Comparison of ENCODE assay signal across 15 cellular contexts in genomic region chr9:22098636-22099332, GRCh38.
DNase-seq lines count a peak whose midpoint lies in the region; ATAC-seq and TF ChIP-seq lines count a peak whose summit lies in the region.
"Had no signal": no experiment of that assay in that cellular context is flagged by ENCODE, and none has a peak within 500 bp of the region (broad histone marks: within the 10 kb centered on the region; RNA-seq: fewer than 3 reads in every experiment).

No MANE protein-coding gene starts in this region.

- intact Hi-C loops in Calu3 (cut with micrococcal nuclease; ENCODE audit: unreplicated experiment) = no loop called here
- intact Hi-C loops in prostate gland (cut with DNase I) = no loop called here
- intact Hi-C loops in activated T-helper 1 cell treated with anti-CD3 and anti-CD28 coated beads, Interleukin-12 subunit alpha, Interleukin-12 subunit beta, Interleukin-2, Interleukin-4 antibody, amounts not matched to agents 30 ng/mL and 10 ng/mL and 1 ng/mL, durations not matched to agents 14 hours and 24 hours and 36 hours (cut with micrococcal nuclease) = no loop called here
- intact Hi-C loops in tibial artery (cut with DNase I; ENCODE audit: low total_unique reads) = no loop called here

- H3K4me3 Mint-ChIP-seq in Calu3 (ENCODE audit: low read depth, unreplicated experiment) = peak overlapping the region; percentile 7
- H3K4me3 Mint-ChIP-seq in activated T-helper 1 cell treated with anti-CD3 and anti-CD28 coated beads, Interleukin-12 subunit alpha, Interleukin-12 subunit beta, Interleukin-2, Interleukin-4 antibody, amounts not matched to agents 30 ng/mL and 10 ng/mL and 1 ng/mL, durations not matched to agents 14 hours and 24 hours and 36 hours = no peak overlapping the region
- H3K4me3 Mint-ChIP-seq: activated T-helper 17 cell treated with anti-CD3 and anti-CD28 coated beads, Interleukin-2, amount 50 U/mL, for 72 hours had no signal

- H3K27ac Mint-ChIP-seq in Calu3 (ENCODE audit: unreplicated experiment) = peak overlapping the region; percentile 64
- H3K27ac Mint-ChIP-seq in activated T-helper 1 cell treated with anti-CD3 and anti-CD28 coated beads, Interleukin-12 subunit alpha, Interleukin-12 subunit beta, Interleukin-2, Interleukin-4 antibody, amounts not matched to agents 30 ng/mL and 10 ng/mL and 1 ng/mL, durations not matched to agents 14 hours and 24 hours and 36 hours = no peak overlapping the region
- H3K27ac Mint-ChIP-seq: activated T-helper 17 cell treated with anti-CD3 and anti-CD28 coated beads, Interleukin-2, amount 50 U/mL, for 72 hours had no signal

- DNase-seq in Calu3 (no peak), adipocyte (ENCODE audit: low read depth) (no peak), prostate gland (ENCODE audit: low spot score) (no peak), tibial artery (no peak), RWPE1 (ENCODE audit: low spot score) (no peak)
- DNase-seq in activated T-helper 1 cell treated with anti-CD3 and anti-CD28 coated beads, Interleukin-12 subunit alpha, Interleukin-12 subunit beta, Interleukin-2, Interleukin-4 antibody, amounts not matched to agents 30 ng/mL and 10 ng/mL and 1 ng/mL, durations not matched to agents 14 hours and 24 hours and 36 hours (ENCODE audit: low spot score) = no peak
- DNase-seq: activated CD4-positive, alpha-beta T cell treated with anti-CD3 and anti-CD28 coated beads, Interleukin-2, amount 50 U/mL, for 48 hours; left cardiac atrium; NCI-H1694; NCI-H69; SHP77 treated with DMSO at 0.1 percent for 48 hours had no signal

- no TSS peak for BruUV-seq in Calu3 (replicated peaks; lab: Mats Ljungman, UMichigan)

- ATAC-seq in gastroesophageal sphincter (peak; percentile 46), HG03460 (IDR thresholded peaks at IDR 0.05; ENCODE audit: unreplicated experiment) (no peak)
- ATAC-seq: left cardiac atrium had no signal

- peaks cover 4% of the 10 kb centered on the region for H3K36me3 Mint-ChIP-seq in Calu3 (ENCODE audit: insufficient read depth, unreplicated experiment)
- H3K36me3 Mint-ChIP-seq in activated T-helper 1 cell treated with anti-CD3 and anti-CD28 coated beads, Interleukin-12 subunit alpha, Interleukin-12 subunit beta, Interleukin-2, Interleukin-4 antibody, amounts not matched to agents 30 ng/mL and 10 ng/mL and 1 ng/mL, durations not matched to agents 14 hours and 24 hours and 36 hours (ENCODE audit: low read depth) = peaks cover 4% of the 10 kb centered on the region

- TF ChIP-seq EP300 in gastroesophageal sphincter (IDR thresholded peaks at IDR 0.05) = no peak

- TF ChIP-seq CTCF in Calu3 (IDR thresholded peaks at IDR 0.05; ENCODE audit: unreplicated experiment) (no peak), gastroesophageal sphincter (IDR thresholded peaks at IDR 0.05) (no peak), prostate gland (IDR thresholded peaks at IDR 0.05) (no peak), tibial artery (IDR thresholded peaks at IDR 0.05) (no peak), RWPE1 (conservative IDR thresholded peaks at IDR 0.05; ENCODE audit: low read depth) (no peak)

- H3K27ac ChIP-seq in gastroesophageal sphincter (peak overlapping the region in 3 of 4 donors; percentile 25 to 30 (median 28)), prostate gland (peak overlapping the region; percentile 15 to 59), tibial artery (no peak overlapping the region), RWPE1 (no peak overlapping the region)

- H3K4me1 Mint-ChIP-seq in Calu3 (ENCODE audit: low read depth, unreplicated experiment) = peaks cover 38% of the 10 kb centered on the region
- peaks cover 35% of the 10 kb centered on the region for H3K4me1 Mint-ChIP-seq in activated T-helper 1 cell treated with anti-CD3 and anti-CD28 coated beads, Interleukin-12 subunit alpha, Interleukin-12 subunit beta, Interleukin-2, Interleukin-4 antibody, amounts not matched to agents 30 ng/mL and 10 ng/mL and 1 ng/mL, durations not matched to agents 14 hours and 24 hours and 36 hours (ENCODE audit: low read depth)

- no peaks in the 10 kb centered on the region for H3K27me3 Mint-ChIP-seq in Calu3 (ENCODE audit: unreplicated experiment)
- H3K27me3 Mint-ChIP-seq in activated T-helper 1 cell treated with anti-CD3 and anti-CD28 coated beads, Interleukin-12 subunit alpha, Interleukin-12 subunit beta, Interleukin-2, Interleukin-4 antibody, amounts not matched to agents 30 ng/mL and 10 ng/mL and 1 ng/mL, durations not matched to agents 14 hours and 24 hours and 36 hours (ENCODE audit: insufficient read depth) = peaks cover 27% of the 10 kb centered on the region

- CTCF ChIA-PET in Calu3 (lab: Charles Lee) = no interaction called here
- CTCF ChIA-PET in RWPE1 (lab: Yijun Ruan, JAX) = no interaction called here

- no peak for TF ChIP-seq POLR2A in gastroesophageal sphincter (IDR thresholded peaks at IDR 0.05)
- no peak for TF ChIP-seq POLR2A in prostate gland (IDR thresholded peaks at IDR 0.05)

- no peaks in the 10 kb centered on the region for H3K9me3 Mint-ChIP-seq in Calu3 (ENCODE audit: low read depth, unreplicated experiment)
- H3K9me3 Mint-ChIP-seq in activated T-helper 1 cell treated with anti-CD3 and anti-CD28 coated beads, Interleukin-12 subunit alpha, Interleukin-12 subunit beta, Interleukin-2, Interleukin-4 antibody, amounts not matched to agents 30 ng/mL and 10 ng/mL and 1 ng/mL, durations not matched to agents 14 hours and 24 hours and 36 hours = no peaks in the 10 kb centered on the region
- H3K9me3 Mint-ChIP-seq: activated T-helper 17 cell treated with anti-CD3 and anti-CD28 coated beads, Interleukin-2, amount 50 U/mL, for 72 hours had no signal

- H3K4me3 ChIP-seq in adipocyte (ENCODE audit: low read length) = peak overlapping the region; percentile 17
- no peak overlapping the region for H3K4me3 ChIP-seq in gastroesophageal sphincter
- H3K4me3 ChIP-seq in prostate gland = no peak overlapping the region
- H3K4me3 ChIP-seq in tibial artery = no peak overlapping the region
- H3K4me3 ChIP-seq: skin epidermis had no signal

- H3K9ac ChIP-seq in adipocyte (ENCODE audit: low read length) = peak overlapping the region; percentile 63

- H3K9me3 ChIP-seq in adipocyte (ENCODE audit: control insufficient read depth, low read length) = no peaks in the 10 kb centered on the region
- H3K9me3 ChIP-seq in gastroesophageal sphincter = no peaks in the 10 kb centered on the region
- H3K9me3 ChIP-seq in prostate gland = no peaks in the 10 kb centered on the region
- H3K9me3 ChIP-seq in tibial artery = no peaks in the 10 kb centered on the region

- no peaks in the 10 kb centered on the region for H3K36me3 ChIP-seq in adipocyte (ENCODE audit: control insufficient read depth, insufficient read depth, low read length, severe bottlenecking)
- H3K36me3 ChIP-seq in gastroesophageal sphincter = no peaks in the 10 kb centered on the region
- H3K36me3 ChIP-seq in prostate gland = no peaks in the 10 kb centered on the region
- no peaks in the 10 kb centered on the region for H3K36me3 ChIP-seq in tibial artery

- WGBS in gastroesophageal sphincter (ENCODE audit: low coverage in 1 of 2), 2 donors = 57 to 64% methylated on average over 3 of the region's 3 CpGs
- 32% methylated on average over 3 of the region's 3 CpGs for WGBS in prostate gland

- POLR2A ChIA-PET in RWPE1 (lab: Yijun Ruan, JAX; ENCODE audit: low non-redundant PET) = no interaction called here

- H3K27me3 ChIP-seq in adipocyte (replicated peaks; ENCODE audit: control insufficient read depth, insufficient read depth, low read length) = no peaks in the 10 kb centered on the region
- no peaks in the 10 kb centered on the region for H3K27me3 ChIP-seq in gastroesophageal sphincter
- no peaks in the 10 kb centered on the region for H3K27me3 ChIP-seq in prostate gland (replicated peaks; ENCODE audit: insufficient read depth)
- H3K27me3 ChIP-seq in tibial artery = no peaks in the 10 kb centered on the region

- H3K4me1 ChIP-seq in adipocyte (ENCODE audit: control insufficient read depth, insufficient read depth, low read length) (peaks cover 49% of the 10 kb centered on the region), gastroesophageal sphincter (no peaks in the 10 kb centered on the region), prostate gland (replicated peaks) (peaks cover 4% of the 10 kb centered on the region), tibial artery (peaks cover 0 to 12% (median 4%) of the 10 kb centered on the region in 4 donors)

Comparison
In these comparisons a context has a peak if more than half of its experiments do, and no peak if none do; other contexts are left out.
1. H3K27ac ChIP-seq: peak in gastroesophageal sphincter (3 of 4) and prostate gland (2 of 2); none in tibial artery (0 of 2) and RWPE1 (single experiment).